ENCODE assay signal across 8 cellular contexts in the genomic region with DNA sequence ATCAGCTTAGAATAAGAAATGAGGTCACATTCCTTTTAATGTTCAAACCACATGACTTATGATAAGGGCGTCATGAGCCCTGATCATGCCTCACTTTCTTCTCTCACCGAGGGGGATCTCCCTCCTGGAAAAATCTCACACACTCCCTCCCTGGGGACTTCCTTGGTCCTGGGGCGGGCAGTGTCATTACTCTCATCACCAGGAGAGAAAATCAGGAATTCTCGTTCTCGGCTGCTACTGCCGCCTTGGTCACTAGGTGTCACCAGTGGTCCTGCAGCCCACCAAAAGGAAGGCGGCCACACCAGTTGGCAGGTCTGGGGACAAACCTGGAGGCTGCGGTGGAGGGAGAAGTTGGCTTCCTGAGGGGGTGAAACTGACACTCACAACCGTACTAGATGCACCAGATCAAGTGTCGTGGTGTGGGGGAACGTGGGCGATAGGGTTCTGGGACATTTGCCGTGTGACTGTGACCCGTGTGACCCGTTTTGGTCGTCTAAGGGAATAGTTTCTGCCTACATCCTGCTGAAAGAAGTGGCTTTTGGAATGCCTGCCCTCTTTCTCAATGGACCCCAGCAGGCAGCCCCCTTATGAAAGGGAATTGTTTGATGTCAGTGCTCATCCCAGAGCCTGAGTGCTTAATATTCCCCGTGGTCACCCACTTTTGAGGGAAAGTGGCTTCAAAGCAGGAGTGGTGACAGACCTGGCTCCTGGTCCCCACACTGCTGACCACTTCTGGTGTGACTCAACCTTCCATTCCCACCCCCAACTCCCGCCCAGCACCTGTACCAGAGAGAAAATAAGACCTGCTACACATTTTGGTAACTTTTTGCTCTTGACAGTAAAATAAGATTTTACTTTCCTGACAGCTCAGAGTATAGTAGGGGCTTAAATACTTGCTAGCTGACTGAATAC.
DNase-seq lines count a peak whose midpoint lies in the region; ATAC-seq, FAIRE-seq and TF ChIP-seq lines count a peak whose summit lies in the region.

No MANE protein-coding gene starts in this region.

- no peaks in the 10 kb centered on the region for H3K4me1 ChIP-seq in HepG2 (ENCODE audit: insufficient read depth, low read length)

- DNase-seq in A172 (ENCODE audit: low spot score) (peak; percentile 59), NCI-H2081 treated with DMSO at 0.1 percent for 48 hours (lab: John Stamatoyannopoulos, UW) (peak; percentile 21), dedifferentiated amniotic fluid mesenchymal stem cell (ENCODE audit: extremely low spot score) (peak; percentile 29), HepG2 (ENCODE audit: low spot score) (peak; percentile 41)
- peak; percentile 36 for DNase-seq in activated CD4-positive, CD25-positive, alpha-beta regulatory T cell treated with anti-CD3 and anti-CD28 coated beads, Interleukin-2, amount 50 U/mL, for 72 hours
- peak; percentile 12 to 26 (median 18) for DNase-seq in stimulated activated CD4-positive, alpha-beta T cell treated with anti-CD3 and anti-CD28 coated beads, TNF-alpha, amount 100 ng/mL, for 4 hours (ENCODE audit: low read depth in 3 of 3)

- no peaks in the 10 kb centered on the region for H3K36me3 ChIP-seq in HepG2 (replicated peaks in 1 of 2; ENCODE audit: control insufficient read depth in 1 of 2, insufficient read depth in 2 of 2, low read length in 2 of 2)

- WGBS in HepG2 (ENCODE audit: low lambda C conversion rate), result 3% methylated on average over 17 of the region's 18 CpGs

- FAIRE-seq in HepG2 (lab: Jason Lieb, UNC), result peak; percentile 55

- no peaks in the 10 kb centered on the region for H3K79me2 ChIP-seq in HepG2 (ENCODE audit: insufficient read depth, low read length)

- H3K27me3 ChIP-seq in HepG2 (ENCODE audit: control insufficient read depth in 1 of 2, insufficient read depth in 2 of 2, low read length in 2 of 2), result peaks cover 0 to 8% of the 10 kb centered on the region in 2 experiments; a peak in 1 of 5 replicates

- no peak overlapping the region for H3K9ac ChIP-seq in HepG2 (ENCODE audit: insufficient read depth, low read depth, low read length)

- H2AFZ ChIP-seq in HepG2 (ENCODE audit: low read length), result peak overlapping the region; percentile 11

- H3K27ac ChIP-seq in HepG2 (ENCODE audit: extremely low read length, insufficient read depth, low read length), result no peak overlapping the region

- H3K9me3 ChIP-seq in HepG2 (ENCODE audit: low read length), result no peaks in the 10 kb centered on the region

- POLR2A ChIA-PET in HepG2 (lab: Yijun Ruan, JAX), result no interaction called here

- TF ChIP-seq EP300 in HepG2 (IDR thresholded peaks at IDR 0.05; ENCODE audit: low read depth in 2 of 2, low read length in 2 of 2), result no peak
- TF ChIP-seq EP300 in HepG2 (CRISPR knock-in tag; IDR thresholded peaks at IDR 0.05; ENCODE audit: borderline replicate concordance), result no peak

- intact Hi-C loops in HepG2 (cut with micrococcal nuclease; ENCODE audit: unreplicated experiment), result loop anchor here (5.0 kb wide), 1 partner anchor 1640 kb away; no protein-coding TSS in a partner anchor

- H3K4me2 ChIP-seq in HepG2 (ENCODE audit: low read depth, low read length), result peak overlapping the region; percentile 71

- CTCF ChIA-PET in HepG2 (lab: Yijun Ruan, JAX; ENCODE audit: low intra/inter-chr PET ratio, low total read pairs), result no interaction called here

- ATAC-seq in GM18498 (IDR thresholded peaks at IDR 0.05; ENCODE audit: unreplicated experiment) (peak; percentile 76), HG02884 (IDR thresholded peaks at IDR 0.05; ENCODE audit: unreplicated experiment) (peak; percentile 75), HepG2 (peak; percentile 96)

- peak; percentile 64 for TF ChIP-seq RAD21 in HepG2 (CRISPR knock-in tag; IDR thresholded peaks at IDR 0.05)

- TF ChIP-seq POLR2A in HepG2 (IDR thresholded peaks at IDR 0.05; ENCODE audit: insufficient read depth in 1 of 2, low read depth in 2 of 2, low read length in 2 of 2), result no peak

- peak; percentile 91 for TF ChIP-seq CTCF in HepG2 (CRISPR knock-in tag; IDR thresholded peaks at IDR 0.05)

- no TSS peak for BruUV-seq in HepG2 (replicated peaks; lab: Mats Ljungman, UMichigan)

- H4K20me1 ChIP-seq in HepG2 (ENCODE audit: insufficient read depth, low read length), result no peaks in the 10 kb centered on the region

- in situ Hi-C loops in HepG2 (cut with HindIII; ENCODE audit: extremely low pct_ligation_motif_present, low pct_unique_long_range_greater_than_20kb), result no loop called here

- peak overlapping the region in 1 of 3 experiments; percentile 49; a peak in 2 of 6 replicates for H3K4me3 ChIP-seq in HepG2 (replicated peaks in 1 of 3; ENCODE audit: insufficient read depth in 1 of 3, low read depth in 2 of 3, low read length in 3 of 3)

TF ChIP-seq in HepG2, 621 proteins besides CTCF, POLR2A, EP300 and RAD21 (continues in another document):
- TF ChIP-seq PHF5A (CRISPR knock-in tag; IDR thresholded peaks at IDR 0.05; ENCODE audit: low read depth, unreplicated experiment) (no peak), NFIB (CRISPR knock-in tag; IDR thresholded peaks at IDR 0.05; ENCODE audit: borderline replicate concordance) (no peak), IRF2 (CRISPR knock-in tag; IDR thresholded peaks at IDR 0.05) (0 out of 2 replicates have a peak, but pooled peaks have one; percentile 33), ZNF501 (CRISPR knock-in tag; IDR thresholded peaks at IDR 0.05) (no peak), STAG1 (CRISPR knock-in tag; IDR thresholded peaks at IDR 0.05) (peak; percentile 75), FOXK1 (CRISPR knock-in tag; IDR thresholded peaks at IDR 0.05; ENCODE audit: borderline replicate concordance, low read depth) (no peak), NRL (CRISPR knock-in tag; IDR thresholded peaks at IDR 0.05; ENCODE audit: borderline replicate concordance) (no peak), XRCC5 (optimal IDR thresholded peaks at IDR 0.05; ENCODE audit: low read length) (peak; percentile 73), SOX13 (IDR thresholded peaks at IDR 0.05) (no peak), SOX13 (CRISPR knock-in tag; conservative IDR thresholded peaks at IDR 0.05 in 1 of 2, IDR thresholded peaks at IDR 0.05 in 1 of 2) (no peak), CBX2 (IDR thresholded peaks at IDR 0.05; ENCODE audit: low read depth, low read length) (no peak), CBX2 (CRISPR knock-in tag; IDR thresholded peaks at IDR 0.05; ENCODE audit: low read depth) (no peak), KDM4B (CRISPR knock-in tag; IDR thresholded peaks at IDR 0.05) (no peak)
- TF ChIP-seq, protein P1, sequence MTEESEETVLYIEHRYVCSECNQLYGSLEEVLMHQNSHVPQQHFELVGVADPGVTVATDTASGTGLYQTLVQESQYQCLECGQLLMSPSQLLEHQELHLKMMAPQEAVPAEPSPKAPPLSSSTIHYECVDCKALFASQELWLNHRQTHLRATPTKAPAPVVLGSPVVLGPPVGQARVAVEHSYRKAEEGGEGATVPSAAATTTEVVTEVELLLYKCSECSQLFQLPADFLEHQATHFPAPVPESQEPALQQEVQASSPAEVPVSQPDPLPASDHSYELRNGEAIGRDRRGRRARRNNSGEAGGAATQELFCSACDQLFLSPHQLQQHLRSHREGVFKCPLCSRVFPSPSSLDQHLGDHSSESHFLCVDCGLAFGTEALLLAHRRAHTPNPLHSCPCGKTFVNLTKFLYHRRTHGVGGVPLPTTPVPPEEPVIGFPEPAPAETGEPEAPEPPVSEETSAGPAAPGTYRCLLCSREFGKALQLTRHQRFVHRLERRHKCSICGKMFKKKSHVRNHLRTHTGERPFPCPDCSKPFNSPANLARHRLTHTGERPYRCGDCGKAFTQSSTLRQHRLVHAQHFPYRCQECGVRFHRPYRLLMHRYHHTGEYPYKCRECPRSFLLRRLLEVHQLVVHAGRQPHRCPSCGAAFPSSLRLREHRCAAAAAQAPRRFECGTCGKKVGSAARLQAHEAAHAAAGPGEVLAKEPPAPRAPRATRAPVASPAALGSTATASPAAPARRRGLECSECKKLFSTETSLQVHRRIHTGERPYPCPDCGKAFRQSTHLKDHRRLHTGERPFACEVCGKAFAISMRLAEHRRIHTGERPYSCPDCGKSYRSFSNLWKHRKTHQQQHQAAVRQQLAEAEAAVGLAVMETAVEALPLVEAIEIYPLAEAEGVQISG (CRISPR knock-in tag; IDR thresholded peaks at IDR 0.05), result 0 out of 2 replicates have a peak, but pooled peaks have one; percentile 17
- TF ChIP-seq, protein P2, sequence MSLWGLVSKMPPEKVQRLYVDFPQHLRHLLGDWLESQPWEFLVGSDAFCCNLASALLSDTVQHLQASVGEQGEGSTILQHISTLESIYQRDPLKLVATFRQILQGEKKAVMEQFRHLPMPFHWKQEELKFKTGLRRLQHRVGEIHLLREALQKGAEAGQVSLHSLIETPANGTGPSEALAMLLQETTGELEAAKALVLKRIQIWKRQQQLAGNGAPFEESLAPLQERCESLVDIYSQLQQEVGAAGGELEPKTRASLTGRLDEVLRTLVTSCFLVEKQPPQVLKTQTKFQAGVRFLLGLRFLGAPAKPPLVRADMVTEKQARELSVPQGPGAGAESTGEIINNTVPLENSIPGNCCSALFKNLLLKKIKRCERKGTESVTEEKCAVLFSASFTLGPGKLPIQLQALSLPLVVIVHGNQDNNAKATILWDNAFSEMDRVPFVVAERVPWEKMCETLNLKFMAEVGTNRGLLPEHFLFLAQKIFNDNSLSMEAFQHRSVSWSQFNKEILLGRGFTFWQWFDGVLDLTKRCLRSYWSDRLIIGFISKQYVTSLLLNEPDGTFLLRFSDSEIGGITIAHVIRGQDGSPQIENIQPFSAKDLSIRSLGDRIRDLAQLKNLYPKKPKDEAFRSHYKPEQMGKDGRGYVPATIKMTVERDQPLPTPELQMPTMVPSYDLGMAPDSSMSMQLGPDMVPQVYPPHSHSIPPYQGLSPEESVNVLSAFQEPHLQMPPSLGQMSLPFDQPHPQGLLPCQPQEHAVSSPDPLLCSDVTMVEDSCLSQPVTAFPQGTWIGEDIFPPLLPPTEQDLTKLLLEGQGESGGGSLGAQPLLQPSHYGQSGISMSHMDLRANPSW (CRISPR knock-in tag; IDR thresholded peaks at IDR 0.05; ENCODE audit: borderline replicate concordance), result no peak
- TF ChIP-seq, protein P3, sequence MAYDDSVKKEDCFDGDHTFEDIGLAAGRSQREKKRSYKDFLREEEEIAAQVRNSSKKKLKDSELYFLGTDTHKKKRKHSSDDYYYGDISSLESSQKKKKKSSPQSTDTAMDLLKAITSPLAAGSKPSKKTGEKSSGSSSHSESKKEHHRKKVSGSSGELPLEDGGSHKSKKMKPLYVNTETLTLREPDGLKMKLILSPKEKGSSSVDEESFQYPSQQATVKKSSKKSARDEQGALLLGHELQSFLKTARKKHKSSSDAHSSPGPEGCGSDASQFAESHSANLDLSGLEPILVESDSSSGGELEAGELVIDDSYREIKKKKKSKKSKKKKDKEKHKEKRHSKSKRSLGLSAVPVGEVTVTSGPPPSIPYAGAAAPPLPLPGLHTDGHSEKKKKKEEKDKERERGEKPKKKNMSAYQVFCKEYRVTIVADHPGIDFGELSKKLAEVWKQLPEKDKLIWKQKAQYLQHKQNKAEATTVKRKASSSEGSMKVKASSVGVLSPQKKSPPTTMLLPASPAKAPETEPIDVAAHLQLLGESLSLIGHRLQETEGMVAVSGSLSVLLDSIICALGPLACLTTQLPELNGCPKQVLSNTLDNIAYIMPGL (CRISPR knock-in tag; IDR thresholded peaks at IDR 0.05; ENCODE audit: borderline replicate concordance in 1 of 2, low read depth in 1 of 2), result 0 out of 4 replicates have a peak, but pooled peaks of 1 of the 2 experiments have one; percentile 50
